In the genomic region with DNA sequence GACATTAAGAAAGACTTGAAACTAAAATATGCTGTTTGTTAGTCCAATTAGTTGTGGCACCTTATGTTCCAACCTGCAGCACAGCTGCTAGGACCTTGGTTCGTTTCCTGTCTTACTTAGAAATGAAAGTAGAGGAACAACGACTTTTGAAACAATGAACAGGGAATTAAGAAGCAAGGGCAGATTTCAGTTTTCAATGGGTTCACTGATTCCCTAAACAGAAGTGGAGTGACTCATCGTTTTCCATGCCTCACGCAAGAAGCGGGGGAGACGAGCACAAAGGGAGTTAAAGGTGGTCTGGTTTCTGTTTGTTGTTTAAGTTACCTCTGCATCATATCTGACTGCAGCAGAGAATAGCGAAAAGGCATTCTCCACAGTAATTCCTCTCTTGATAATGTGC, we compare ENCODE assay signal across 8 cellular contexts. TPM values are rescaled to one million over a fixed set of nuclear protein-coding genes. Genes with fewer than 3 reads are reported as not detected.
DNase-seq lines count a peak whose midpoint lies in the region; ATAC-seq, FAIRE-seq and TF ChIP-seq lines count a peak whose summit lies in the region.

No MANE protein-coding gene starts in this region.

- H3K4me1 Mint-ChIP-seq in chondrocyte (ENCODE audit: low read depth) = no peaks in the 10 kb centered on the region

- no peaks in the 10 kb centered on the region for H3K9me3 Mint-ChIP-seq in chondrocyte (ENCODE audit: low read depth)

- RAD21 ChIA-PET in GM12878 (lab: Charles Lee; ENCODE audit: unreplicated experiment) = no interaction called here

- H3K9ac ChIP-seq in GM12878 (ENCODE audit: control insufficient read depth, insufficient read depth, low read length) (peak overlapping the region; percentile 37), mucosa of rectum (ENCODE audit: low read depth in 1 of 2, low read length in 2 of 2) (no peak overlapping the region), kidney (ENCODE audit: low read length in 2 of 2) (no peak overlapping the region)

- intact Hi-C loops in GM12878 (cut with micrococcal nuclease; ENCODE audit: unreplicated experiment) (no loop called here), kidney (cut with DNase I) (no loop called here)

- no peaks in the 10 kb centered on the region for H3K79me2 ChIP-seq in GM12878 (ENCODE audit: control insufficient read depth, insufficient read depth, low read length)

- H3K27me3 Mint-ChIP-seq in chondrocyte (ENCODE audit: low read depth) = no peaks in the 10 kb centered on the region

- DNase-seq in GM12892 (ENCODE audit: insufficient read length) (no peak), KBM-7 (peak; percentile 87), GM12878 (ENCODE audit: low read depth, low spot score) (peak; percentile 23), kidney (no peak), NCI-H524 treated with DMSO at 0.1 percent for 48 hours (lab: John Stamatoyannopoulos, UW) (no peak), chondrocyte (ENCODE audit: low spot score) (no peak)

- TF ChIP-seq RAD21 in GM12878 (IDR thresholded peaks at IDR 0.05; ENCODE audit: insufficient read depth, low read depth, low read length) = no peak

- CTCF ChIA-PET in GM12878 (lab: Yijun Ruan, JAX) = interaction anchor here (1.0 to 1.2 kb wide), 2 partner anchors 12 to 21 kb away, joined by 3 read pairs; no protein-coding TSS in a partner anchor

- peaks cover 30% of the 10 kb centered on the region for H3K36me3 Mint-ChIP-seq in chondrocyte (ENCODE audit: low read depth)

- no peak for TF ChIP-seq POLR2A in GM12892 (IDR thresholded peaks at IDR 0.05; ENCODE audit: low read depth, low read length)
- TF ChIP-seq POLR2A in GM12878 (IDR thresholded peaks at IDR 0.05; ENCODE audit: low read depth, low read length) = no peak

- no peaks in the 10 kb centered on the region for H3K27me3 ChIP-seq in GM12878 (replicated peaks in 1 of 2; ENCODE audit: control insufficient read depth in 2 of 2, insufficient read depth in 2 of 2, low read length in 1 of 2)
- H3K27me3 ChIP-seq in mucosa of rectum (ENCODE audit: control insufficient read depth in 2 of 2, insufficient read depth in 2 of 2, low read length in 2 of 2) = no peaks in the 10 kb centered on the region

- ATAC-seq in GM12878 (peak; percentile 68), HG03135 (IDR thresholded peaks at IDR 0.05; ENCODE audit: unreplicated experiment) (no peak)

- no peak overlapping the region for H3K27ac Mint-ChIP-seq in chondrocyte (ENCODE audit: unreplicated experiment)

- peaks cover 7% of the 10 kb centered on the region for H3K4me1 ChIP-seq in GM12878 (ENCODE audit: control insufficient read depth, insufficient read depth, low read length)
- H3K4me1 ChIP-seq in mucosa of rectum (ENCODE audit: control insufficient read depth in 2 of 2, insufficient read depth in 2 of 2, low read length in 2 of 2) = no peaks in the 10 kb centered on the region
- H3K4me1 ChIP-seq in kidney (ENCODE audit: control insufficient read depth in 1 of 2, insufficient read depth in 1 of 2, low read depth in 1 of 2, low read length in 2 of 2) = no peaks in the 10 kb centered on the region

- no peaks in the 10 kb centered on the region for H4K20me1 ChIP-seq in GM12878 (ENCODE audit: control insufficient read depth, insufficient read depth)

- peak overlapping the region; percentile 42; the same call in 1 of the 2 replicates for H3K4me3 ChIP-seq in GM12878
- H3K4me3 ChIP-seq in mucosa of rectum (ENCODE audit: low read length in 2 of 2) = peak overlapping the region in 1 of 2 donors; percentile 49
- peak overlapping the region in 1 of 2 donors; percentile 30 for H3K4me3 ChIP-seq in kidney (ENCODE audit: low read length in 2 of 2)

- H2AFZ ChIP-seq in GM12878 (ENCODE audit: control insufficient read depth, low read depth, low read length) = peak overlapping the region; percentile 91

- no TSS peak for BruUV-seq in GM12878 (replicated peaks; lab: Mats Ljungman, UMichigan)

- 42% methylated on average over 7 of the region's 7 CpGs for WGBS in GM12878 (ENCODE audit: insufficient coverage, insufficient replicate concordance, low lambda C conversion rate, missing lambda C conversion rate)

- H3K27ac ChIP-seq in GM12878 (ENCODE audit: control insufficient read depth, insufficient read depth) (peak overlapping the region; percentile 47), mucosa of rectum (ENCODE audit: low read depth in 2 of 2, low read length in 2 of 2) (peak overlapping the region; percentile 10 to 44), kidney (ENCODE audit: low read depth in 2 of 2, low read length in 2 of 2) (no peak overlapping the region)

- POLR2A ChIA-PET in GM12878 (lab: Charles Lee) = interaction anchor here (1.4 kb wide), 1 partner anchor 97 kb away, joined by 5 read pairs; the partner anchor contains the start of genes CAB39L and SETDB2

- peak; percentile 65 for FAIRE-seq in GM12892 (lab: Jason Lieb, UNC)
- FAIRE-seq in GM12878 (lab: Jason Lieb, UNC) = peak; percentile 93
- FAIRE-seq in kidney (lab: Jason Lieb, UNC) = no peak

- H3K36me3 ChIP-seq in GM12878 (ENCODE audit: control insufficient read depth in 2 of 2, insufficient read depth in 2 of 2, low read length in 1 of 2) (peaks cover 0 to 5% of the 10 kb centered on the region in 2 experiments; a peak in 3 of 4 replicates), mucosa of rectum (ENCODE audit: control insufficient read depth in 2 of 2, insufficient read depth in 2 of 2, low read length in 2 of 2) (peaks cover 12 to 13% of the 10 kb centered on the region in 2 donors), kidney (ENCODE audit: control insufficient read depth in 1 of 2, insufficient read depth in 2 of 2, low read length in 2 of 2) (peaks cover 8 to 10% of the 10 kb centered on the region in 2 donors)

- H3K4me2 ChIP-seq in GM12878 (ENCODE audit: control insufficient read depth, insufficient read depth) = peak overlapping the region; percentile 73

- no peak overlapping the region for H3K4me3 Mint-ChIP-seq in chondrocyte (ENCODE audit: unreplicated experiment)

- TF ChIP-seq EP300 in GM12878 (IDR thresholded peaks at IDR 0.05; ENCODE audit: borderline replicate concordance in 1 of 2, control insufficient read depth in 1 of 2, low read depth in 2 of 2, low read length in 2 of 2) = no peak

- TF ChIP-seq CTCF in GM12878 (IDR thresholded peaks at IDR 0.05 in 2 of 3, conservative IDR thresholded peaks at IDR 0.05 in 1 of 3; ENCODE audit: control insufficient read depth in 2 of 3, extremely low read depth in 1 of 3, insufficient read depth in 1 of 3, low read depth in 3 of 3, low read length in 3 of 3) = no peak
- TF ChIP-seq CTCF in kidney (IDR thresholded peaks at IDR 0.05; ENCODE audit: borderline replicate concordance, extremely low read depth, insufficient read depth) = no peak
- no peak for TF ChIP-seq CTCF in chondrocyte (IDR thresholded peaks at IDR 0.05)

- SMC1A ChIA-PET in GM12878 (lab: Charles Lee; ENCODE audit: uncharacterized antibody, unreplicated experiment) = interaction anchor here (0.6 to 1.5 kb wide), 6 partner anchors 10 to 127 kb away, joined by 3 to 6 read pairs (median 3); no protein-coding TSS in a partner anchor

- H3K9me3 ChIP-seq in GM12878 (replicated peaks; ENCODE audit: control insufficient read depth, insufficient read depth, low read length) (no peaks in the 10 kb centered on the region), mucosa of rectum (ENCODE audit: control insufficient read depth in 2 of 2, low read length in 2 of 2) (no peaks in the 10 kb centered on the region), kidney (ENCODE audit: control insufficient read depth in 1 of 2, low read length in 2 of 2) (no peaks in the 10 kb centered on the region)

- in situ Hi-C loops in KBM-7 (cut with MboI; ENCODE audit: low pct_unique_long_range_greater_than_20kb, low sequenced_read_pairs) (no loop called here), GM12878 (cut with MboI) (no loop called here)

RNA-seq across cellular contexts. Expression of gene PHF11, which starts 44.8 kb away (rescaled TPM):
- polyA plus RNA-seq in GM12892 (2012; ENCODE audit: missing spikeins) = 46.5 TPM
- total RNA-seq in GM12878 (2013; cell fraction: nucleolus; rRNA removed) = 69.4 and 73.9 TPM in 2 replicates
- total RNA-seq in GM12878 (2014; rRNA removed) (17.8 and 24.5 TPM in 2 replicates), GM12878 (2014; rRNA removed; fragmentation: Illumina TruSeq; extraction: Trizol) (35.0 and 36.3 TPM in 2 replicates), GM12878 (2021) (33.9 and 35.6 TPM in 2 replicates), kidney (57.0 TPM), chondrocyte (20.4 to 26.0 TPM (median 24.6 TPM) in 3 replicates)
- 61.1 TPM for polyA plus RNA-seq in GM12878 (2011; ENCODE audit: low read depth)
- polyA plus RNA-seq in GM12878 (2011; rRNA removed) (77.3 and 89.2 TPM in 2 replicates), GM12878 (2014; fragmentation: Illumina TruSeq; extraction: Trizol) (50.1 and 64.6 TPM in 2 replicates), GM12878 (2014; fragmentation: Nextera tagmentation; extraction: Ambion mirVana) (10 to 100 TPM; 16.9 to 23.0 TPM), GM12878 (2014; rRNA removed) (39.7 and 40.9 TPM in 2 replicates), GM12878 (2016; fragmentation: Nextera tagmentation; extraction: Ambion mirVana) (10 to 100 TPM; 24.2 to 31.6 TPM), kidney (ENCODE audit: insufficient read depth, low read depth, low replicate concordance) (50.3 TPM)
- polyA plus RNA-seq in GM12878 (2011; cell fraction: cytosol; rRNA removed) = 30.5 and 35.1 TPM in 2 replicates
- 74.2 and 92.7 TPM in 2 replicates for polyA plus RNA-seq in GM12878 (2011; cell fraction: nucleus; rRNA removed)
- polyA plus RNA-seq in GM12878 (2012) = 49.4 and 62.6 TPM in 2 replicates
- 25.4 and 33.2 TPM in 2 replicates for polyA minus RNA-seq in GM12878 (2011; rRNA and poly(A)+ RNA removed)
- 12.0 and 12.8 TPM in 2 replicates for polyA minus RNA-seq in GM12878 (2011; cell fraction: cytosol; rRNA and poly(A)+ RNA removed)
- 18.4 and 27.5 TPM in 2 replicates for polyA minus RNA-seq in GM12878 (2011; cell fraction: nucleus; rRNA and poly(A)+ RNA removed)

RNA-seq across cellular contexts. Expression of gene RCBTB1, which starts 44.8 kb away (rescaled TPM):
- 11.7 TPM for polyA plus RNA-seq in GM12892 (2012; ENCODE audit: missing spikeins)
- 7.5 and 23.5 TPM in 2 replicates for total RNA-seq in GM12878 (2013; cell fraction: nucleolus; rRNA removed)
- total RNA-seq in GM12878 (2014; rRNA removed) (7.5 and 9.4 TPM in 2 replicates), GM12878 (2014; rRNA removed; fragmentation: Illumina TruSeq; extraction: Trizol) (11.4 and 11.7 TPM in 2 replicates), GM12878 (2021) (10.6 and 12.3 TPM in 2 replicates), kidney (18.9 TPM), chondrocyte (20.1 to 21.3 TPM (median 20.6 TPM) in 3 replicates)
- polyA plus RNA-seq in GM12878 (2011; ENCODE audit: low read depth) = 4.5 TPM
- polyA plus RNA-seq in GM12878 (2011; rRNA removed) (11.4 and 13.9 TPM in 2 replicates), GM12878 (2014; fragmentation: Illumina TruSeq; extraction: Trizol) (13.5 and 16.6 TPM in 2 replicates), GM12878 (2014; fragmentation: Nextera tagmentation; extraction: Ambion mirVana) (1 to 10 TPM; 5.1 to 5.7 TPM), GM12878 (2014; rRNA removed) (8.6 and 11.1 TPM in 2 replicates), GM12878 (2016; fragmentation: Nextera tagmentation; extraction: Ambion mirVana) (10 to 100 TPM; 11.1 to 11.3 TPM), kidney (ENCODE audit: insufficient read depth, low read depth, low replicate concordance) (14.8 TPM)
- 5.1 TPM in 2 replicates for polyA plus RNA-seq in GM12878 (2011; cell fraction: cytosol; rRNA removed)
- polyA plus RNA-seq in GM12878 (2011; cell fraction: nucleus; rRNA removed) = 8.9 and 12.5 TPM in 2 replicates
- polyA plus RNA-seq in GM12878 (2012) = 6.3 and 6.5 TPM in 2 replicates
- polyA minus RNA-seq in GM12878 (2011; rRNA and poly(A)+ RNA removed) = 8.1 and 8.5 TPM in 2 replicates
- 2.8 and 4.2 TPM in 2 replicates for polyA minus RNA-seq in GM12878 (2011; cell fraction: cytosol; rRNA and poly(A)+ RNA removed)
- polyA minus RNA-seq in GM12878 (2011; cell fraction: nucleus; rRNA and poly(A)+ RNA removed) = 3.7 and 6.2 TPM in 2 replicates

Comparison
In these comparisons a context has a peak if more than half of its experiments do, and no peak if none do; other contexts are left out.
1. DNase-seq: peak in KBM-7 (single experiment) and GM12878 (single experiment); none in GM12892 (single experiment), kidney (single experiment), NCI-H524 treated with DMSO at 0.1 percent for 48 hours (single experiment) and chondrocyte (single experiment).
2. H3K27ac ChIP-seq: peak in GM12878 (single experiment) and mucosa of rectum (2 of 2); none in kidney (0 of 2).